Comparison of ENCODE assay signal across 17 cellular contexts in the genomic region with DNA sequence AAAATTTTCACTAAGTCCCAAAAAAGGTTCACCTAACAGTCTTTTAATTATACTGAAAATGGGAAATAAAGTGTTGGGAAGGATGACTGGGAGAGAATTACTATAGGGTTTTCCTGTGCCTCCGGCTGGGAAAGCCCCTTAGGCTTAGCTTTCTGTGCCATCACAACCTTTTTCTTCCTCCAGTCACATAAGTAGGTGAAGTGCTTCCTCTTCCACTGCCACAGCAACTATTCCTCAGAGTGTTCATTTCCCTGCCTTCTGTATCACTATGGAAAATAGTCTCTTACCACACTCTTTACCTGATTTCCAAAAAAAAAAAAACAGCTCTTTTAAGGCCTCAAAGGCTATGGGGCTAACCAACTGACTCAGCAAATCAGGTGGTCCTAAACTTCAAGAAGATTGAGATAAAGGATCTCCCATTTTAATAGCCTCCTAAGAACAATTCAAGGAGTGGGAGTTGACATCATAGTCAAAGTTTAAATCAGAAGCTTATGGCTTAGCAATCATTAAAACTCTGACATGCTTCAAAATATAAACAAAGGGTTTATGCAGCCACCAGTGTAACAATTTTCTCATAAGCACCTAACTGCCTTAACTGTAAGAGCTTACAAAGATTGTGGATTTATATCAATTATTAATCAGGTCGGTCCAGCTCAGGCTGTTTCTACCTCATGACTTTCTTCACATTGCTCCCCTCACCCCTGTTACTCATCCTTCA.
DNase-seq lines count a peak whose midpoint lies in the region; ATAC-seq, FAIRE-seq and TF ChIP-seq lines count a peak whose summit lies in the region.
"Had no signal": no experiment of that assay in that cellular context is flagged by ENCODE, and none has a peak within 500 bp of the region (broad histone marks: within the 10 kb centered on the region; RNA-seq: fewer than 3 reads in every experiment).

No MANE protein-coding gene starts in this region.

- H3K4me2 ChIP-seq in SK-N-SH = peak overlapping the region; percentile 42

- H3K4me1 Mint-ChIP-seq in MCF 10A (ENCODE audit: insufficient read depth, unreplicated experiment) = peaks cover 11% of the 10 kb centered on the region
- H3K4me1 Mint-ChIP-seq in natural killer cell = peaks cover 10 to 16% of the 10 kb centered on the region in 2 donors

- H3K27ac Mint-ChIP-seq in MCF 10A (ENCODE audit: low read depth, unreplicated experiment) (no peak overlapping the region), natural killer cell (no peak overlapping the region)
- H3K27ac Mint-ChIP-seq: activated CD8-positive, alpha-beta T cell treated with anti-CD3 and anti-CD28 coated beads for 36 hours; activated naive CD4-positive, alpha-beta T cell treated with anti-CD3 and anti-CD28 coated beads, Interleukin-2, amount 10 ng/mL, durations not matched to agents 7 days and 5 days had no signal

- TF ChIP-seq EP300 in SK-N-SH (IDR thresholded peaks at IDR 0.05; ENCODE audit: borderline replicate concordance in 1 of 2, low read depth in 1 of 2, low read length in 1 of 2) = no peak
- TF ChIP-seq EP300 in gastroesophageal sphincter (IDR thresholded peaks at IDR 0.05) = no peak

- intact Hi-C loops in MCF 10A (cut with micrococcal nuclease) (no loop called here), breast epithelium (cut with DNase I; ENCODE audit: low total_unique reads) (no loop called here), kidney (cut with DNase I) (no loop called here), natural killer cell (cut with micrococcal nuclease) (no loop called here)

- no peaks in the 10 kb centered on the region for H3K9me2 ChIP-seq in SK-N-SH

- H3K9me3 Mint-ChIP-seq in MCF 10A (ENCODE audit: unreplicated experiment) (no peaks in the 10 kb centered on the region), natural killer cell (no peaks in the 10 kb centered on the region)
- H3K9me3 Mint-ChIP-seq: activated CD8-positive, alpha-beta T cell treated with anti-CD3 and anti-CD28 coated beads for 36 hours; activated naive CD4-positive, alpha-beta T cell treated with anti-CD3 and anti-CD28 coated beads, Interleukin-2, amount 10 ng/mL, durations not matched to agents 7 days and 5 days had no signal

- H3K9me3 ChIP-seq in breast epithelium (no peaks in the 10 kb centered on the region), SK-N-SH (no peaks in the 10 kb centered on the region), kidney (ENCODE audit: control insufficient read depth in 1 of 2, low read length in 2 of 2) (no peaks in the 10 kb centered on the region), gastroesophageal sphincter (no peaks in the 10 kb centered on the region)
- H3K9me3 ChIP-seq: upper lobe of right lung had no signal

- WGBS in SK-N-SH (ENCODE audit: low lambda C conversion rate) = 57% methylated on average over 2 of the region's 2 CpGs
- WGBS in gastroesophageal sphincter (ENCODE audit: low coverage in 1 of 2), 2 donors = 72 to 89% methylated on average over 2 of the region's 2 CpGs

- H3K4me3 Mint-ChIP-seq in MCF 10A (ENCODE audit: unreplicated experiment) (no peak overlapping the region), natural killer cell (no peak overlapping the region)
- H3K4me3 Mint-ChIP-seq: activated CD8-positive, alpha-beta T cell treated with anti-CD3 and anti-CD28 coated beads for 36 hours; activated naive CD4-positive, alpha-beta T cell treated with anti-CD3 and anti-CD28 coated beads, Interleukin-2, amount 10 ng/mL, durations not matched to agents 7 days and 5 days had no signal

- H3K27ac ChIP-seq in breast epithelium = no peak overlapping the region
- peak overlapping the region in 1 of 2 experiments; percentile 77; a peak in 2 of 4 replicates for H3K27ac ChIP-seq in SK-N-SH (ENCODE audit: low read depth in 2 of 2, low read length in 1 of 2)
- no peak overlapping the region for H3K27ac ChIP-seq in kidney (ENCODE audit: low read depth in 2 of 2, low read length in 2 of 2)
- no peak overlapping the region for H3K27ac ChIP-seq in gastroesophageal sphincter
- H3K27ac ChIP-seq: upper lobe of right lung had no signal

- CTCF ChIA-PET in MCF 10A (lab: Yijun Ruan, JAX) (interaction anchor here (0.6 to 4.8 kb wide), 9 partner anchors 10 to 1008 kb away, joined by 3 to 41 read pairs (median 5); no protein-coding TSS in a partner anchor), SK-N-SH (lab: Yijun Ruan, JAX) (interaction anchor here (0.6 to 4.8 kb wide), 6 partner anchors 11 to 1202 kb away, joined by 3 to 57 read pairs (median 4); no protein-coding TSS in a partner anchor)

- no peak for TF ChIP-seq RAD21 in SK-N-SH (IDR thresholded peaks at IDR 0.05; ENCODE audit: low read length)

- no TSS peak for BruUV-seq in MCF 10A (replicated peaks; lab: Mats Ljungman, UMichigan)

- no peaks in the 10 kb centered on the region for H3K79me2 ChIP-seq in SK-N-SH (ENCODE audit: insufficient read depth)

- H3K4me1 ChIP-seq in breast epithelium (no peaks in the 10 kb centered on the region), SK-N-SH (ENCODE audit: control insufficient read depth in 1 of 2, insufficient read depth in 2 of 2, low read depth in 1 of 2, low read length in 1 of 2) (peaks cover 0 to 21% of the 10 kb centered on the region in 2 experiments; a peak in 2 of 4 replicates), kidney (ENCODE audit: control insufficient read depth in 1 of 2, insufficient read depth in 1 of 2, low read depth in 1 of 2, low read length in 2 of 2) (peaks cover 3 to 9% of the 10 kb centered on the region in 2 donors), gastroesophageal sphincter (peaks cover 0 to 15% (median 0%) of the 10 kb centered on the region in 3 donors)
- H3K4me1 ChIP-seq: upper lobe of right lung had no signal

- no peak overlapping the region for H3K4me3 ChIP-seq in breast epithelium
- H3K4me3 ChIP-seq in SK-N-SH (ENCODE audit: low read depth in 2 of 2, low read length in 1 of 2) = no peak overlapping the region
- no peak overlapping the region for H3K4me3 ChIP-seq in fibroblast of villous mesenchyme (ENCODE audit: low read depth, low read length)
- no peak overlapping the region for H3K4me3 ChIP-seq in kidney (ENCODE audit: low read length in 2 of 2)
- H3K4me3 ChIP-seq in gastroesophageal sphincter = no peak overlapping the region
- H3K4me3 ChIP-seq: upper lobe of right lung had no signal

- H3K36me3 Mint-ChIP-seq in MCF 10A (ENCODE audit: insufficient read depth, unreplicated experiment) = no peaks in the 10 kb centered on the region
- H3K36me3 Mint-ChIP-seq in natural killer cell = no peaks in the 10 kb centered on the region

- no peaks in the 10 kb centered on the region for H4K20me1 ChIP-seq in SK-N-SH (ENCODE audit: insufficient read depth)

- DNase-seq in MCF 10A (ENCODE audit: unreplicated experiment) (peak; percentile 31), breast epithelium (ENCODE audit: low spot score in 2 of 2) (no peak), SK-N-SH (no peak), fibroblast of villous mesenchyme (ENCODE audit: low read depth) (peak; percentile 32), kidney (no peak), natural killer cell (no peak), GM20000 (ENCODE audit: low spot score) (no peak)
- DNase-seq: activated CD8-positive, alpha-beta T cell treated with anti-CD3 and anti-CD28 coated beads for 36 hours; activated naive CD4-positive, alpha-beta T cell treated with anti-CD3 and anti-CD28 coated beads, Interleukin-2, amount 10 ng/mL, durations not matched to agents 7 days and 5 days; central memory CD4-positive, alpha-beta T cell; erythroblast; midbrain; NCI-H1105; NCI-H524 treated with DMSO at 0.1 percent for 48 hours; RPMI8226; upper lobe of right lung had no signal

- H3F3A ChIP-seq in SK-N-SH (replicated peaks; ENCODE audit: insufficient read depth) = peaks cover 25% of the 10 kb centered on the region

- no peaks in the 10 kb centered on the region for H3K27me3 ChIP-seq in breast epithelium
- no peaks in the 10 kb centered on the region for H3K27me3 ChIP-seq in SK-N-SH (ENCODE audit: insufficient read depth)
- no peaks in the 10 kb centered on the region for H3K27me3 ChIP-seq in gastroesophageal sphincter
- H3K27me3 ChIP-seq: upper lobe of right lung had no signal

- H3K36me3 ChIP-seq in breast epithelium = no peaks in the 10 kb centered on the region
- peaks cover 0 to 1% of the 10 kb centered on the region in 2 experiments for H3K36me3 ChIP-seq in SK-N-SH (replicated peaks in 1 of 2; ENCODE audit: control insufficient read depth in 1 of 2, insufficient read depth in 2 of 2, low read length in 1 of 2)
- H3K36me3 ChIP-seq in kidney (ENCODE audit: control insufficient read depth in 1 of 2, insufficient read depth in 2 of 2, low read length in 2 of 2) = no peaks in the 10 kb centered on the region
- H3K36me3 ChIP-seq in gastroesophageal sphincter = no peaks in the 10 kb centered on the region
- H3K36me3 ChIP-seq: upper lobe of right lung had no signal

- ATAC-seq in gastroesophageal sphincter = no peak
- ATAC-seq in natural killer cell = no peak
- ATAC-seq: activated CD8-positive, alpha-beta T cell treated with anti-CD3 and anti-CD28 coated beads for 36 hours; upper lobe of right lung had no signal

- FAIRE-seq in kidney (lab: Jason Lieb, UNC) = no peak

- POLR2A ChIA-PET in MCF 10A (lab: Yijun Ruan, JAX) (interaction anchor here (0.6 to 1.1 kb wide), 3 partner anchors 13 to 1192 kb away, joined by 3 to 6 read pairs (median 3); no protein-coding TSS in a partner anchor), SK-N-SH (lab: Yijun Ruan, JAX) (no interaction called here)

- no peak for TF ChIP-seq CTCF in MCF 10A (IDR thresholded peaks at IDR 0.05; ENCODE audit: unreplicated experiment)
- no peak for TF ChIP-seq CTCF in breast epithelium (IDR thresholded peaks at IDR 0.05)
- TF ChIP-seq CTCF in SK-N-SH (IDR thresholded peaks at IDR 0.05) = no peak
- TF ChIP-seq CTCF in fibroblast of villous mesenchyme (IDR thresholded peaks at IDR 0.05; ENCODE audit: insufficient read depth, low read depth, low read length) = no peak
- TF ChIP-seq CTCF in kidney (IDR thresholded peaks at IDR 0.05; ENCODE audit: borderline replicate concordance, extremely low read depth, insufficient read depth) = no peak
- TF ChIP-seq CTCF in gastroesophageal sphincter (IDR thresholded peaks at IDR 0.05) = no peak
- TF ChIP-seq CTCF in natural killer cell (IDR thresholded peaks at IDR 0.05) = no peak
- no peak for TF ChIP-seq CTCF in GM20000 (IDR thresholded peaks at IDR 0.05; ENCODE audit: extremely low read depth, missing control alignments)

- TF ChIP-seq POLR2A in breast epithelium (IDR thresholded peaks at IDR 0.05) (no peak), gastroesophageal sphincter (IDR thresholded peaks at IDR 0.05) (no peak)

- H3K27me3 Mint-ChIP-seq in MCF 10A (ENCODE audit: insufficient read depth, unreplicated experiment) = no peaks in the 10 kb centered on the region
- no peaks in the 10 kb centered on the region for H3K27me3 Mint-ChIP-seq in natural killer cell (ENCODE audit: low read depth in 2 of 2)
- H3K27me3 Mint-ChIP-seq: activated CD8-positive, alpha-beta T cell treated with anti-CD3 and anti-CD28 coated beads for 36 hours; activated naive CD4-positive, alpha-beta T cell treated with anti-CD3 and anti-CD28 coated beads, Interleukin-2, amount 10 ng/mL, durations not matched to agents 7 days and 5 days had no signal

- no peak overlapping the region for H2AFZ ChIP-seq in SK-N-SH (ENCODE audit: low read depth)

- H3K9ac ChIP-seq in SK-N-SH = peak overlapping the region; percentile 32; the same call in 1 of the 2 replicates
- H3K9ac ChIP-seq in kidney (ENCODE audit: low read length in 2 of 2) = no peak overlapping the region

Comparison
In these comparisons a context has a peak if more than half of its experiments do, and no peak if none do; other contexts are left out.
1. DNase-seq: peak in MCF 10A (single experiment) and fibroblast of villous mesenchyme (single experiment); none in breast epithelium (0 of 2), SK-N-SH (single experiment), kidney (single experiment), natural killer cell (single experiment) and GM20000 (single experiment).